ENCODE assay signal across 8 cellular contexts in genomic region chr14:104827173-104828055, GRCh38. TPM values are rescaled to one million over a fixed set of nuclear protein-coding genes. Genes with fewer than 3 reads are reported as not detected.
DNase-seq lines count a peak whose midpoint lies in the region; ATAC-seq and TF ChIP-seq lines count a peak whose summit lies in the region.

No MANE protein-coding gene starts in this region.

- peaks cover 23% of the 10 kb centered on the region for H3K4me1 Mint-ChIP-seq in activated CD4-positive, alpha-beta memory T cell treated with anti-CD3 and anti-CD28 coated beads, Interleukin-2, amount 10 ng/mL, durations not matched to agents 7 days and 5 days
- peaks cover 10 to 24% (median 22%) of the 10 kb centered on the region in 4 donors for H3K4me1 Mint-ChIP-seq in naive thymus-derived CD8-positive, alpha-beta T cell
- peaks cover 5% of the 10 kb centered on the region for H3K4me1 Mint-ChIP-seq in type B pancreatic cell (ENCODE audit: unreplicated experiment)

- DNase-seq in 8988T: peak; percentile 93
- peak; percentile 85 for DNase-seq in GM13977 (ENCODE audit: low spot score)
- DNase-seq in NCI-H524 treated with DMSO at 0.1 percent for 48 hours (lab: John Stamatoyannopoulos, UW): peak; percentile 27
- DNase-seq in activated CD4-positive, alpha-beta memory T cell treated with anti-CD3 and anti-CD28 coated beads, Interleukin-2, amount 10 ng/mL, durations not matched to agents 7 days and 5 days: peak; percentile 59
- peak; percentile 56 for DNase-seq in epithelial cell of esophagus (ENCODE audit: low read depth)
- peak; percentile 31 to 76 (median 52) for DNase-seq in naive thymus-derived CD8-positive, alpha-beta T cell
- DNase-seq in type B pancreatic cell (ENCODE audit: extremely low spot score, unreplicated experiment): no peak
- DNase-seq in middle frontal gyrus (ENCODE audit: extremely low spot score, low spot score): no peak

- H3K36me3 Mint-ChIP-seq in activated CD4-positive, alpha-beta memory T cell treated with anti-CD3 and anti-CD28 coated beads, Interleukin-2, amount 10 ng/mL, durations not matched to agents 7 days and 5 days (ENCODE audit: low read depth): peaks cover 10% of the 10 kb centered on the region
- H3K36me3 Mint-ChIP-seq in naive thymus-derived CD8-positive, alpha-beta T cell: no peaks in the 10 kb centered on the region
- H3K36me3 Mint-ChIP-seq in type B pancreatic cell: no peaks in the 10 kb centered on the region

- no peak overlapping the region for H3K27ac Mint-ChIP-seq in activated CD4-positive, alpha-beta memory T cell treated with anti-CD3 and anti-CD28 coated beads, Interleukin-2, amount 10 ng/mL, durations not matched to agents 7 days and 5 days
- peak overlapping the region in 7 of 10 donors; percentile 16 to 79 (median 53) for H3K27ac Mint-ChIP-seq in naive thymus-derived CD8-positive, alpha-beta T cell
- peak overlapping the region; percentile 46 for H3K27ac Mint-ChIP-seq in type B pancreatic cell

- peak; percentile 69 to 73 for ATAC-seq in naive thymus-derived CD8-positive, alpha-beta T cell

- H3K27me3 Mint-ChIP-seq in activated CD4-positive, alpha-beta memory T cell treated with anti-CD3 and anti-CD28 coated beads, Interleukin-2, amount 10 ng/mL, durations not matched to agents 7 days and 5 days: peaks cover 29% of the 10 kb centered on the region
- peaks cover 0 to 8% (median 0%) of the 10 kb centered on the region in 5 donors for H3K27me3 Mint-ChIP-seq in naive thymus-derived CD8-positive, alpha-beta T cell
- peaks cover 26% of the 10 kb centered on the region for H3K27me3 Mint-ChIP-seq in type B pancreatic cell

- CTCF ChIA-PET in activated CD4-positive, alpha-beta memory T cell treated with anti-CD3 and anti-CD28 coated beads, Interleukin-2, amount 10 ng/mL, durations not matched to agents 7 days and 5 days (lab: Charles Lee): interaction anchor here (0.7 to 3.6 kb wide), 7 partner anchors 33 to 75 kb away, joined by 3 to 29 read pairs (median 14); partner anchors contain the start of gene SIVA1

- TF ChIP-seq CTCF in GM13977 (IDR thresholded peaks at IDR 0.05; ENCODE audit: extremely low read depth, insufficient read depth, missing control alignments): peak; percentile 51
- peak; percentile 57 for TF ChIP-seq CTCF in epithelial cell of esophagus (IDR thresholded peaks at IDR 0.05; ENCODE audit: insufficient read depth, low read depth, low read length, missing control alignments)
- TF ChIP-seq CTCF in type B pancreatic cell (conservative IDR thresholded peaks at IDR 0.05): peak; percentile 75

- H3K4me3 Mint-ChIP-seq in activated CD4-positive, alpha-beta memory T cell treated with anti-CD3 and anti-CD28 coated beads, Interleukin-2, amount 10 ng/mL, durations not matched to agents 7 days and 5 days: peak overlapping the region; percentile 49
- H3K4me3 Mint-ChIP-seq in naive thymus-derived CD8-positive, alpha-beta T cell: peak overlapping the region; percentile 76 to 93 (median 83)
- H3K4me3 Mint-ChIP-seq in type B pancreatic cell: peak overlapping the region; percentile 86

- peak overlapping the region; percentile 51 for H3K4me3 ChIP-seq in epithelial cell of esophagus (ENCODE audit: low read length)

- peaks cover 10% of the 10 kb centered on the region for H3K9me3 Mint-ChIP-seq in activated CD4-positive, alpha-beta memory T cell treated with anti-CD3 and anti-CD28 coated beads, Interleukin-2, amount 10 ng/mL, durations not matched to agents 7 days and 5 days
- H3K9me3 Mint-ChIP-seq in naive thymus-derived CD8-positive, alpha-beta T cell: peaks cover 0 to 14% (median 0%) of the 10 kb centered on the region in 9 donors
- no peaks in the 10 kb centered on the region for H3K9me3 Mint-ChIP-seq in type B pancreatic cell

- in situ Hi-C loops in GM13977 (cut with MboI; ENCODE audit: low pct_unique_long_range_greater_than_20kb, low sequenced_read_pairs, unreplicated experiment): loop anchor here (10.0 kb wide), 1 partner anchor 63 kb away; no protein-coding TSS in a partner anchor

- POLR2A ChIA-PET in activated CD4-positive, alpha-beta memory T cell treated with anti-CD3 and anti-CD28 coated beads, Interleukin-2, amount 10 ng/mL, durations not matched to agents 7 days and 5 days (lab: Charles Lee): interaction anchor here (2.2 to 2.4 kb wide), 2 partner anchors 58 to 75 kb away, joined by 13 to 19 read pairs; partner anchors contain the start of gene SIVA1
- POLR2A ChIA-PET in naive thymus-derived CD8-positive, alpha-beta T cell (lab: Charles Lee): interaction anchor here (0.9 to 2.6 kb wide), 6 partner anchors 26 to 74 kb away, joined by 3 to 21 read pairs (median 9); partner anchors contain the start of genes SIVA1 and ZBTB42

RNA-seq across cellular contexts. Expression of gene ZBTB42, which starts 26.5 kb away (rescaled TPM):
- total RNA-seq in activated CD4-positive, alpha-beta memory T cell treated with anti-CD3 and anti-CD28 coated beads, Interleukin-2, amount 10 ng/mL, durations not matched to agents 7 days and 5 days: 1 to 10 TPM; 4.9 to 5.5 TPM
- 1 to 10 TPM; 8.6 to 9.6 TPM for total RNA-seq in naive thymus-derived CD8-positive, alpha-beta T cell
- polyA plus RNA-seq in naive thymus-derived CD8-positive, alpha-beta T cell: 1 to 10 TPM; 1.0 to 1.8 (median 1.6) TPM
- 6.6 and 11.5 TPM in 2 replicates for total RNA-seq in type B pancreatic cell (ENCODE audit: low replicate concordance)

RNA-seq across cellular contexts. Expression of gene AKT1, which starts 31.9 kb away (rescaled TPM):
- total RNA-seq in activated CD4-positive, alpha-beta memory T cell treated with anti-CD3 and anti-CD28 coated beads, Interleukin-2, amount 10 ng/mL, durations not matched to agents 7 days and 5 days: 100 to 1,000 TPM; 157 to 162 TPM
- 10 to 100 TPM; 88.9 to 95.7 TPM for total RNA-seq in naive thymus-derived CD8-positive, alpha-beta T cell
- 10 to 100 TPM in 2 of 3 donors, 1 to 10 TPM in 1; 8.9 to 33.4 (median 23.1) TPM for polyA plus RNA-seq in naive thymus-derived CD8-positive, alpha-beta T cell
- 102 and 123 TPM in 2 replicates for total RNA-seq in type B pancreatic cell (ENCODE audit: low replicate concordance)

RNA-seq across cellular contexts. Expression of gene CEP170B, which starts 37.7 kb away (rescaled TPM):
- total RNA-seq in activated CD4-positive, alpha-beta memory T cell treated with anti-CD3 and anti-CD28 coated beads, Interleukin-2, amount 10 ng/mL, durations not matched to agents 7 days and 5 days: 1 to 10 TPM; 3.0 to 3.2 TPM
- 1 to 10 TPM; 4.6 to 4.8 TPM for total RNA-seq in naive thymus-derived CD8-positive, alpha-beta T cell
- under 1 TPM in 2 of 3 donors, not detected in 1; 0.03 to 0.05 TPM for polyA plus RNA-seq in naive thymus-derived CD8-positive, alpha-beta T cell
- total RNA-seq in type B pancreatic cell (ENCODE audit: low replicate concordance): 26.5 and 51.5 TPM in 2 replicates

Comparison
In these comparisons a context has a peak if more than half of its experiments do, and no peak if none do; other contexts are left out.
1. DNase-seq: peak in 8988T (single experiment), GM13977 (single experiment), NCI-H524 treated with DMSO at 0.1 percent for 48 hours (single experiment), activated CD4-positive, alpha-beta memory T cell treated with anti-CD3 and anti-CD28 coated beads, Interleukin-2, amount 10 ng/mL, durations not matched to agents 7 days and 5 days (single experiment), epithelial cell of esophagus (single experiment) and naive thymus-derived CD8-positive, alpha-beta T cell (10 of 10); none in type B pancreatic cell (single experiment) and middle frontal gyrus (single experiment).
2. Peak in every context shown above with its lines, with median percentiles within 50 percentile points of each other: CTCF ChIP-seq and H3K4me3 Mint-ChIP-seq.